Comparison of ENCODE assay signal across 8 cellular contexts in the genomic region with DNA sequence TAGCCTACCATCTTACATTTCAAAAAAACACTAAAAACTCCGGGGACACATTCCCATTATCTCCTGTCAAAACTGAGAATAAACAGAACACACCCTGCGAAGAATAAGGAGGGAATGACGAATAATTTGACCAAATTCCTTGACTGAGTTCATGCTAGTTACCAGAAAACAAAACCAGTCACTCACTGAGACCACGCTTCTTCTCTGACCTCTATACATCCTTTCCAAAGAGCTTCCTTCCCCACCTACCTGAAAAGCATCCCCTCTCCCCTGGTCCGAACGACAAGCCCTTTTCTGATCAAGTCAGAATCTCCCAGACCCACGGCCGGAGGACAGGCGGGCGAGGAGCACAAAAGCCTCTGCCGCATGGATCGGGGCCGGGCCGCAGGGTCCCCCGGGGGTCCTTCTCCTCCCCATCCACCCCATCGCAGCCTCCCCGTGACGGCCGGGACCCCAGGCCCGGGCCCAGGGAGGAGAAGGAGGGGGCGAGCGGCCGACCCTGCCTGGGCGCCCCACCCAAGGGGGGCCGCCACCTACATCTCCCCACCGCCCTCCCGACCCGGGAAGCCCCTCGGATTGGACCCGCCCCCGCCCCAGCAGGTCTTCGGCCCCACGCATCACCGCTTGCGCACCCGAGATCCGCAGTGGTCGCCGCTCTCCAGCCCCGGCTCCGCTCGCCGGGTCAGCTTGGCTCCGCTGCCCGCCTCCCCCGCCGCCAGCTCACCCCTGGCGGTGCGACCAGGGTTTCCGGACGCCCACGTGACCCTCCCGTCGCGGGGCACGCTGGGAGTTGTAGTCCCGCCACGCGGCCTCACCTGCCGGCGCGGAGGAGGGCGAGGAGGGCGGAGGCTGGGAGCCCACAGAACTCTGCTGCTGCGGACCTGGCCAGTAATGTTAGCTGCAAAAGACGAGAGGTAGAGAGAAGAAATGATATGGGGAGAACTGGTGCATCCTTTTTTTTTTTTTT. TPM values are rescaled to one million over a fixed set of nuclear protein-coding genes. Genes with fewer than 3 reads are reported as not detected.
DNase-seq lines count a peak whose midpoint lies in the region; ATAC-seq and TF ChIP-seq lines count a peak whose summit lies in the region.

A gene with protein sequence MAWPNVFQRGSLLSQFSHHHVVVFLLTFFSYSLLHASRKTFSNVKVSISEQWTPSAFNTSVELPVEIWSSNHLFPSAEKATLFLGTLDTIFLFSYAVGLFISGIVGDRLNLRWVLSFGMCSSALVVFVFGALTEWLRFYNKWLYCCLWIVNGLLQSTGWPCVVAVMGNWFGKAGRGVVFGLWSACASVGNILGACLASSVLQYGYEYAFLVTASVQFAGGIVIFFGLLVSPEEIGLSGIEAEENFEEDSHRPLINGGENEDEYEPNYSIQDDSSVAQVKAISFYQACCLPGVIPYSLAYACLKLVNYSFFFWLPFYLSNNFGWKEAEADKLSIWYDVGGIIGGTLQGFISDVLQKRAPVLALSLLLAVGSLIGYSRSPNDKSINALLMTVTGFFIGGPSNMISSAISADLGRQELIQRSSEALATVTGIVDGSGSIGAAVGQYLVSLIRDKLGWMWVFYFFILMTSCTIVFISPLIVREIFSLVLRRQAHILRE (minus strand): TSS at position 747 of the 967 bp plus-strand sequence. CDS start 16,004 bp downstream, outside the sequence.

- H3K27ac ChIP-seq in ACC112 (ENCODE audit: low read depth, low read length) (peak within 1 kb of the TSS; percentile 33), colonic mucosa (peak within 1 kb of the TSS; percentile 80)

- intact Hi-C loops in colonic mucosa (cut with DNase I), result no loop called here

- H3K9me3 ChIP-seq in colonic mucosa, result no peaks in the 10 kb centered on the region

- no peak for TF ChIP-seq CTCF in colonic mucosa (IDR thresholded peaks at IDR 0.05)

- no peaks in the 10 kb centered on the region for H3K27me3 ChIP-seq in ACC112 (ENCODE audit: insufficient read depth, low read length)
- H3K27me3 ChIP-seq in colonic mucosa, result no peaks in the 10 kb centered on the region

- H3K4me1 ChIP-seq in ACC112 (ENCODE audit: control insufficient read depth, insufficient read depth, low read length, unreplicated experiment), result peaks cover 10% of the 10 kb centered on the region
- H3K4me1 ChIP-seq in colonic mucosa, result peaks cover 4% of the 10 kb centered on the region

- peaks cover 42% of the 10 kb centered on the region for H3K79me2 ChIP-seq in ACC112 (ENCODE audit: control insufficient read depth, insufficient read depth, low read length, unreplicated experiment)

- H2AFZ ChIP-seq in ACC112 (ENCODE audit: low read length, unreplicated experiment), result peak within 1 kb of the TSS; percentile 72

- H3K36me3 ChIP-seq in ACC112 (ENCODE audit: insufficient read depth, low read length), result no peaks in the 10 kb centered on the region
- H3K36me3 ChIP-seq in colonic mucosa, result no peaks in the 10 kb centered on the region

- H3K4me3 ChIP-seq in ACC112 (ENCODE audit: low read depth, low read length) (peak within 1 kb of the TSS; percentile 86), colonic mucosa (peak within 1 kb of the TSS; percentile 95)

- ATAC-seq in GM18870 (IDR thresholded peaks at IDR 0.05; ENCODE audit: unreplicated experiment), result peak; percentile 74
- peak; percentile 98 for ATAC-seq in HG03108 (IDR thresholded peaks at IDR 0.05; ENCODE audit: unreplicated experiment)

- H3K9ac ChIP-seq in colonic mucosa (ENCODE audit: low read depth in 2 of 2, low read length in 2 of 2), result peak within 1 kb of the TSS; percentile 88 to 96

- peak; percentile 88 for DNase-seq in NCI-H345 (lab: John Stamatoyannopoulos, UW)
- peak; percentile 93 for DNase-seq in activated CD4-positive, alpha-beta T cell treated with anti-CD3 and anti-CD28 coated beads for 48 hours
- DNase-seq in colonic mucosa, result peak; percentile 93
- peak; percentile 85 for DNase-seq in kidney tubule cell (ENCODE audit: low spot score)
- peak; percentile 75 to 87 for DNase-seq in stimulated activated CD4-positive, alpha-beta T cell treated with anti-CD3 and anti-CD28 coated beads, Interleukin-1b, Interleukin-23, amount 100 ng/mL, for 4 hours (ENCODE audit: low read depth in 2 of 2)

RNA-seq across cellular contexts. Expression of the gene that starts here (rescaled TPM):
- total RNA-seq in colonic mucosa, result 10 to 100 TPM; 47.8 to 52.9 TPM

Comparison
In these comparisons a context has a peak if more than half of its experiments do, and no peak if none do; other contexts are left out.
1. Peak in every context shown above with its lines: DNase-seq, ATAC-seq, H3K4me3 ChIP-seq and H3K27ac ChIP-seq.